ENCODE assay signal across 10 cellular contexts in genomic region chr1:160058087-160058486, GRCh38. TPM values are rescaled to one million over a fixed set of nuclear protein-coding genes. Genes with fewer than 3 reads are reported as not detected.
DNase-seq lines count a peak whose midpoint lies in the region; ATAC-seq and TF ChIP-seq lines count a peak whose summit lies in the region.
"Had no signal": no experiment of that assay in that cellular context is flagged by ENCODE, and none has a peak within 500 bp of the region (broad histone marks: within the 10 kb centered on the region; RNA-seq: fewer than 3 reads in every experiment).

No MANE protein-coding gene starts in this region.

- DNase-seq in Ammon's horn (ENCODE audit: low spot score) (peak; percentile 67), NCI-H69 (lab: John Stamatoyannopoulos, UW) (peak; percentile 22), foreskin keratinocyte (no peak), COR-L47 (lab: John Stamatoyannopoulos, UW) (no peak)
- DNase-seq in NK-92 treated with Interleukin-12 subunit alpha and Interleukin-12 subunit beta, amount 100 ng/mL, for 24 hours (lab: John Stamatoyannopoulos, UW) = no peak
- DNase-seq in activated CD4-positive, alpha-beta T cell treated with anti-CD3 and anti-CD28 coated beads, Interleukin-2, amount 10 ng/mL, durations not matched to agents 24 days and 14 days = no peak
- DNase-seq: DMS79 had no signal

- H3K4me1 Mint-ChIP-seq in activated CD4-positive, alpha-beta T cell treated with anti-CD3 and anti-CD28 coated beads, Interleukin-2, amount 10 ng/mL, durations not matched to agents 24 days and 14 days = no peaks in the 10 kb centered on the region
- H3K4me1 Mint-ChIP-seq: activated naive CD4-positive, alpha-beta T cell treated with anti-CD3 and anti-CD28 coated beads, Interleukin-2, amount 50 U/mL, for 24 hours had no signal

- peaks cover 63% of the 10 kb centered on the region for H3K27me3 ChIP-seq in foreskin keratinocyte

- H3K27ac ChIP-seq in foreskin keratinocyte = no peak overlapping the region
- H3K27ac ChIP-seq: neutrophil had no signal

- H3K27ac Mint-ChIP-seq in activated CD4-positive, alpha-beta T cell treated with anti-CD3 and anti-CD28 coated beads, Interleukin-2, amount 10 ng/mL, durations not matched to agents 24 days and 14 days = no peak overlapping the region
- H3K27ac Mint-ChIP-seq: activated naive CD4-positive, alpha-beta T cell treated with anti-CD3 and anti-CD28 coated beads, Interleukin-2, amount 50 U/mL, for 24 hours had no signal

- peaks cover 39% of the 10 kb centered on the region for H3K27me3 Mint-ChIP-seq in activated CD4-positive, alpha-beta T cell treated with anti-CD3 and anti-CD28 coated beads, Interleukin-2, amount 10 ng/mL, durations not matched to agents 24 days and 14 days

- peak; percentile 44 for TF ChIP-seq CTCF in foreskin keratinocyte (conservative IDR thresholded peaks at IDR 0.05)

- intact Hi-C loops in activated CD4-positive, alpha-beta T cell treated with anti-CD3 and anti-CD28 coated beads, Interleukin-2, amount 10 ng/mL, durations not matched to agents 24 days and 14 days (cut with micrococcal nuclease) = no loop called here

- no peak overlapping the region for H3K4me3 Mint-ChIP-seq in activated CD4-positive, alpha-beta T cell treated with anti-CD3 and anti-CD28 coated beads, Interleukin-2, amount 10 ng/mL, durations not matched to agents 24 days and 14 days
- H3K4me3 Mint-ChIP-seq: activated naive CD4-positive, alpha-beta T cell treated with anti-CD3 and anti-CD28 coated beads, Interleukin-2, amount 50 U/mL, for 24 hours had no signal

- H3K36me3 Mint-ChIP-seq in activated CD4-positive, alpha-beta T cell treated with anti-CD3 and anti-CD28 coated beads, Interleukin-2, amount 10 ng/mL, durations not matched to agents 24 days and 14 days (ENCODE audit: low read depth) = no peaks in the 10 kb centered on the region
- H3K36me3 Mint-ChIP-seq: activated naive CD4-positive, alpha-beta T cell treated with anti-CD3 and anti-CD28 coated beads, Interleukin-2, amount 50 U/mL, for 24 hours had no signal

- H3K4me1 ChIP-seq in foreskin keratinocyte = no peaks in the 10 kb centered on the region

- H3K9me3 Mint-ChIP-seq in activated CD4-positive, alpha-beta T cell treated with anti-CD3 and anti-CD28 coated beads, Interleukin-2, amount 10 ng/mL, durations not matched to agents 24 days and 14 days = no peaks in the 10 kb centered on the region
- H3K9me3 Mint-ChIP-seq: activated naive CD4-positive, alpha-beta T cell treated with anti-CD3 and anti-CD28 coated beads, Interleukin-2, amount 50 U/mL, for 24 hours had no signal

- ATAC-seq in foreskin keratinocyte = no peak

RNA-seq across cellular contexts. Expression of gene KCNJ10, which starts 11.9 kb away (rescaled TPM):
- not detected in 2 replicates for total RNA-seq in foreskin keratinocyte
- polyA plus RNA-seq in foreskin keratinocyte = not detected in 2 replicates
- not detected in 2 replicates for total RNA-seq in activated CD4-positive, alpha-beta T cell treated with anti-CD3 and anti-CD28 coated beads, Interleukin-2, amount 10 ng/mL, durations not matched to agents 24 days and 14 days
- total RNA-seq: glomerular endothelial cell had no signal

RNA-seq across cellular contexts. Expression of gene KCNJ9, which starts 23.3 kb away (rescaled TPM):
- total RNA-seq in foreskin keratinocyte = not detected in 2 replicates
- not detected in 2 replicates for polyA plus RNA-seq in foreskin keratinocyte
- not detected in 2 replicates for total RNA-seq in activated CD4-positive, alpha-beta T cell treated with anti-CD3 and anti-CD28 coated beads, Interleukin-2, amount 10 ng/mL, durations not matched to agents 24 days and 14 days
- total RNA-seq: glomerular endothelial cell had no signal

RNA-seq across cellular contexts. Expression of gene PIGM, which starts 26.3 kb away (rescaled TPM):
- total RNA-seq in foreskin keratinocyte = 2.7 and 2.9 TPM in 2 replicates
- 1.7 TPM in 2 replicates for polyA plus RNA-seq in foreskin keratinocyte
- total RNA-seq in activated CD4-positive, alpha-beta T cell treated with anti-CD3 and anti-CD28 coated beads, Interleukin-2, amount 10 ng/mL, durations not matched to agents 24 days and 14 days = 5.5 and 5.8 TPM in 2 replicates

RNA-seq across cellular contexts. Expression of gene IGSF8, which starts 40.3 kb away (rescaled TPM):
- 25.2 and 28.8 TPM in 2 replicates for total RNA-seq in foreskin keratinocyte
- 29.0 and 33.3 TPM in 2 replicates for polyA plus RNA-seq in foreskin keratinocyte
- 25.3 and 26.7 TPM in 2 replicates for total RNA-seq in activated CD4-positive, alpha-beta T cell treated with anti-CD3 and anti-CD28 coated beads, Interleukin-2, amount 10 ng/mL, durations not matched to agents 24 days and 14 days

RNA-seq across cellular contexts. Expression of gene ATP1A2, which starts 57.5 kb away (rescaled TPM):
- not detected in 2 replicates for total RNA-seq in foreskin keratinocyte
- not detected in 2 replicates for polyA plus RNA-seq in foreskin keratinocyte
- total RNA-seq in activated CD4-positive, alpha-beta T cell treated with anti-CD3 and anti-CD28 coated beads, Interleukin-2, amount 10 ng/mL, durations not matched to agents 24 days and 14 days = not detected in 2 replicates
- total RNA-seq: glomerular endothelial cell had no signal

Comparison
In these comparisons a context has a peak if more than half of its experiments do, and no peak if none do; other contexts are left out.
1. DNase-seq: peak in Ammon's horn (single experiment) and NCI-H69 (single experiment); none in foreskin keratinocyte (0 of 2), NK-92 treated with Interleukin-12 subunit alpha and Interleukin-12 subunit beta, amount 100 ng/mL, for 24 hours (single experiment), COR-L47 (single experiment) and activated CD4-positive, alpha-beta T cell treated with anti-CD3 and anti-CD28 coated beads, Interleukin-2, amount 10 ng/mL, durations not matched to agents 24 days and 14 days (single experiment).